ENCODE assay signal across 1 cellular context in genomic region chr2:218859556-218859993, GRCh38.
TF ChIP-seq lines count a peak whose summit lies in the region.

Gene WNT6 (plus strand): TSS chr2:218859805. CDS start chr2:218860038, 233 bp downstream.

TF ChIP-seq in SK-N-SH, 30 proteins besides CTCF, POLR2A, EP300 and RAD21 (continued from another document):
- TF ChIP-seq, protein P1, sequence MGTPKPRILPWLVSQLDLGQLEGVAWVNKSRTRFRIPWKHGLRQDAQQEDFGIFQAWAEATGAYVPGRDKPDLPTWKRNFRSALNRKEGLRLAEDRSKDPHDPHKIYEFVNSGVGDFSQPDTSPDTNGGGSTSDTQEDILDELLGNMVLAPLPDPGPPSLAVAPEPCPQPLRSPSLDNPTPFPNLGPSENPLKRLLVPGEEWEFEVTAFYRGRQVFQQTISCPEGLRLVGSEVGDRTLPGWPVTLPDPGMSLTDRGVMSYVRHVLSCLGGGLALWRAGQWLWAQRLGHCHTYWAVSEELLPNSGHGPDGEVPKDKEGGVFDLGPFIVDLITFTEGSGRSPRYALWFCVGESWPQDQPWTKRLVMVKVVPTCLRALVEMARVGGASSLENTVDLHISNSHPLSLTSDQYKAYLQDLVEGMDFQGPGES (IDR thresholded peaks at IDR 0.05; ENCODE audit: low read depth, low read length) = no peak
- TF ChIP-seq JUND (IDR thresholded peaks at IDR 0.05) = no peak
- no peak for TF ChIP-seq SIN3A (IDR thresholded peaks at IDR 0.05; ENCODE audit: borderline replicate concordance, low read depth, low read length)
- TF ChIP-seq POLR2AphosphoS5 (IDR thresholded peaks at IDR 0.05; ENCODE audit: low read depth, low read length) = no peak
- TF ChIP-seq GABPA (IDR thresholded peaks at IDR 0.05; ENCODE audit: low read depth) = no peak
- TF ChIP-seq MEF2A (IDR thresholded peaks at IDR 0.05; ENCODE audit: borderline replicate concordance, low read depth) = no peak
- no peak for TF ChIP-seq TEAD4 (IDR thresholded peaks at IDR 0.05; ENCODE audit: borderline replicate concordance, insufficient read depth)
- TF ChIP-seq, protein P2, sequence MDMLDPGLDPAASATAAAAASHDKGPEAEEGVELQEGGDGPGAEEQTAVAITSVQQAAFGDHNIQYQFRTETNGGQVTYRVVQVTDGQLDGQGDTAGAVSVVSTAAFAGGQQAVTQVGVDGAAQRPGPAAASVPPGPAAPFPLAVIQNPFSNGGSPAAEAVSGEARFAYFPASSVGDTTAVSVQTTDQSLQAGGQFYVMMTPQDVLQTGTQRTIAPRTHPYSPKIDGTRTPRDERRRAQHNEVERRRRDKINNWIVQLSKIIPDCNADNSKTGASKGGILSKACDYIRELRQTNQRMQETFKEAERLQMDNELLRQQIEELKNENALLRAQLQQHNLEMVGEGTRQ (IDR thresholded peaks at IDR 0.05; ENCODE audit: borderline replicate concordance, low read depth, low read length) = no peak
